Comparison of ENCODE assay signal across 12 cellular contexts in genomic region chr19:8387688-8388611, GRCh38. TPM values are rescaled to one million over a fixed set of nuclear protein-coding genes. Genes with fewer than 3 reads are reported as not detected.
DNase-seq lines count a peak whose midpoint lies in the region; ATAC-seq and TF ChIP-seq lines count a peak whose summit lies in the region.
"Had no signal": no experiment of that assay in that cellular context is flagged by ENCODE, and none has a peak within 500 bp of the region (broad histone marks: within the 10 kb centered on the region; RNA-seq: fewer than 3 reads in every experiment).

No MANE protein-coding gene starts in this region.

- peaks cover 5% of the 10 kb centered on the region for H3K4me1 ChIP-seq in hepatocyte (ENCODE audit: insufficient read depth)

- no peak overlapping the region for H3K4me3 ChIP-seq in hepatocyte

- H3K27ac ChIP-seq in hepatocyte: peak overlapping the region; percentile 85

- no peaks in the 10 kb centered on the region for H3K9me3 ChIP-seq in hepatocyte (ENCODE audit: low read depth)

- H3K4me2 ChIP-seq in hepatocyte: peak overlapping the region; percentile 67

- no peak for DNase-seq in activated T-cell treated with anti-CD3 and anti-CD28 coated beads, Interleukin-2, amount 50 U/mL, for 4 hours
- DNase-seq in activated T-cell treated with anti-CD3 and anti-CD28 coated beads, Interleukin-2, amount 50 U/mL, for 48 hours: no peak
- peak; percentile 54 for DNase-seq in NCI-H69 (lab: John Stamatoyannopoulos, UW)
- no peak for DNase-seq in hepatocyte (ENCODE audit: low spot score)
- DNase-seq in stimulated activated naive B cell treated with anti-CD40 and anti-IgM and Interleukin-4, amounts not matched to agents 10 μg/mL and 1 μg/mL and 100 μg/mL, for 72 hours: no peak
- DNase-seq in GDM1 (lab: John Stamatoyannopoulos, UW): no peak
- DNase-seq in NCI-H2171 (lab: John Stamatoyannopoulos, UW): no peak
- no peak for DNase-seq in activated gamma-delta T cell treated with Interleukin-2 at 50 U/mL for 16 hours
- DNase-seq: amniotic stem cell, Karpas-422, NCI-H2171 treated with DMSO at 0.1 percent for 48 hours, T-helper 9 cell had no signal

- no peaks in the 10 kb centered on the region for H3K27me3 Mint-ChIP-seq in activated T-cell treated with anti-CD3 and anti-CD28 coated beads, Interleukin-2, amount 50 U/mL, for 4 hours (ENCODE audit: low read depth)
- no peaks in the 10 kb centered on the region for H3K27me3 Mint-ChIP-seq in stimulated activated naive B cell treated with anti-CD40 and anti-IgM and Interleukin-4, amounts not matched to agents 10 μg/mL and 1 μg/mL and 100 μg/mL, for 72 hours

- H3K9me3 Mint-ChIP-seq in activated T-cell treated with anti-CD3 and anti-CD28 coated beads, Interleukin-2, amount 50 U/mL, for 4 hours: no peaks in the 10 kb centered on the region
- H3K9me3 Mint-ChIP-seq in stimulated activated naive B cell treated with anti-CD40 and anti-IgM and Interleukin-4, amounts not matched to agents 10 μg/mL and 1 μg/mL and 100 μg/mL, for 72 hours: no peaks in the 10 kb centered on the region

- H2AFZ ChIP-seq in hepatocyte: no peak overlapping the region

- H3K27me3 ChIP-seq in hepatocyte: no peaks in the 10 kb centered on the region

- H4K20me1 ChIP-seq in hepatocyte (ENCODE audit: insufficient read depth, poor library complexity, severe bottlenecking): peaks cover 19% of the 10 kb centered on the region

- H3K4me1 Mint-ChIP-seq in activated T-cell treated with anti-CD3 and anti-CD28 coated beads, Interleukin-2, amount 50 U/mL, for 4 hours (ENCODE audit: low read depth): peaks cover 15% of the 10 kb centered on the region
- peaks cover 14 to 34% of the 10 kb centered on the region in 2 donors for H3K4me1 Mint-ChIP-seq in stimulated activated naive B cell treated with anti-CD40 and anti-IgM and Interleukin-4, amounts not matched to agents 10 μg/mL and 1 μg/mL and 100 μg/mL, for 72 hours

- peak overlapping the region; percentile 47 for H3K27ac Mint-ChIP-seq in stimulated activated naive B cell treated with anti-CD40 and anti-IgM and Interleukin-4, amounts not matched to agents 10 μg/mL and 1 μg/mL and 100 μg/mL, for 72 hours

- peak overlapping the region; percentile 51 for H3K4me3 Mint-ChIP-seq in activated T-cell treated with anti-CD3 and anti-CD28 coated beads, Interleukin-2, amount 50 U/mL, for 4 hours
- H3K4me3 Mint-ChIP-seq in stimulated activated naive B cell treated with anti-CD40 and anti-IgM and Interleukin-4, amounts not matched to agents 10 μg/mL and 1 μg/mL and 100 μg/mL, for 72 hours: no peak overlapping the region

- 74% methylated on average over 15 of the region's 16 CpGs for WGBS in hepatocyte (ENCODE audit: low lambda C conversion rate, missing lambda C conversion rate)

- peaks cover 23% of the 10 kb centered on the region for H3K79me2 ChIP-seq in hepatocyte

- no peak for ATAC-seq in activated T-cell treated with anti-CD3 and anti-CD28 coated beads, Interleukin-2, amount 50 U/mL, for 4 hours
- no peak for ATAC-seq in stimulated activated naive B cell treated with anti-CD40 and anti-IgM and Interleukin-4, amounts not matched to agents 10 μg/mL and 1 μg/mL and 100 μg/mL, for 72 hours (replicated peaks)

- no peaks in the 10 kb centered on the region for H3K36me3 Mint-ChIP-seq in activated T-cell treated with anti-CD3 and anti-CD28 coated beads, Interleukin-2, amount 50 U/mL, for 4 hours (ENCODE audit: insufficient read depth)
- H3K36me3 Mint-ChIP-seq in stimulated activated naive B cell treated with anti-CD40 and anti-IgM and Interleukin-4, amounts not matched to agents 10 μg/mL and 1 μg/mL and 100 μg/mL, for 72 hours: peaks cover 0 to 12% of the 10 kb centered on the region in 2 donors

- TF ChIP-seq CTCF in hepatocyte (IDR thresholded peaks at IDR 0.05; ENCODE audit: poor library complexity): no peak

- H3K9me2 ChIP-seq in hepatocyte (replicated peaks; ENCODE audit: insufficient read depth): no peaks in the 10 kb centered on the region

- no peaks in the 10 kb centered on the region for H3K36me3 ChIP-seq in hepatocyte (replicated peaks; ENCODE audit: insufficient read depth, low read depth)

RNA-seq across cellular contexts. Expression of gene RAB11B, which starts 2.2 kb away (rescaled TPM):
- 10 to 100 TPM; 69.5 to 73.9 (median 71.4) TPM for total RNA-seq in activated T-cell treated with anti-CD3 and anti-CD28 coated beads, Interleukin-2, amount 50 U/mL, for 4 hours
- 30.9 and 47.1 TPM in 2 replicates for total RNA-seq in hepatocyte
- 174 and 216 TPM in 2 replicates for polyA plus RNA-seq in hepatocyte

RNA-seq across cellular contexts. Expression of gene ANGPTL4, which starts 24.0 kb away (rescaled TPM):
- under 1 TPM in 1 of 3 donors, not detected in 2; 0.24 TPM for total RNA-seq in activated T-cell treated with anti-CD3 and anti-CD28 coated beads, Interleukin-2, amount 50 U/mL, for 4 hours
- total RNA-seq in hepatocyte: 12.0 and 14.7 TPM in 2 replicates
- 23.4 and 26.3 TPM in 2 replicates for polyA plus RNA-seq in hepatocyte

RNA-seq across cellular contexts. Expression of gene MARCHF2, which starts 25.2 kb away (rescaled TPM):
- total RNA-seq in activated T-cell treated with anti-CD3 and anti-CD28 coated beads, Interleukin-2, amount 50 U/mL, for 4 hours: 1 to 10 TPM; 6.4 to 9.5 (median 6.7) TPM
- 39.0 and 73.5 TPM in 2 replicates for total RNA-seq in hepatocyte
- 32.9 and 38.5 TPM in 2 replicates for polyA plus RNA-seq in hepatocyte

RNA-seq across cellular contexts. Expression of gene KANK3, which starts 44.9 kb away (rescaled TPM):
- under 1 TPM in 2 of 3 donors, not detected in 1; 0.41 to 0.43 TPM for total RNA-seq in activated T-cell treated with anti-CD3 and anti-CD28 coated beads, Interleukin-2, amount 50 U/mL, for 4 hours
- 0.56 and 3.2 TPM in 2 replicates for total RNA-seq in hepatocyte
- polyA plus RNA-seq in hepatocyte: 1.2 TPM in 1 of 2 replicates, not detected in the other

RNA-seq across cellular contexts. Expression of gene HNRNPM, which starts 56.8 kb away (rescaled TPM):
- 100 to 1,000 TPM; 448 to 486 (median 453) TPM for total RNA-seq in activated T-cell treated with anti-CD3 and anti-CD28 coated beads, Interleukin-2, amount 50 U/mL, for 4 hours
- total RNA-seq in hepatocyte: 64.7 and 69.3 TPM in 2 replicates
- 159 and 161 TPM in 2 replicates for polyA plus RNA-seq in hepatocyte

Comparison
In these comparisons a context has a peak if more than half of its experiments do, and no peak if none do; other contexts are left out.
1. RNA of gene ANGPTL4, which starts 24.0 kb away (total RNA-seq): 12.0 to 14.7 TPM in hepatocyte; 0.24 TPM in activated T-cell treated with anti-CD3 and anti-CD28 coated beads, Interleukin-2, amount 50 U/mL, for 4 hours; every median in the first group is over 10 times any median in the second.